In the genomic region with DNA sequence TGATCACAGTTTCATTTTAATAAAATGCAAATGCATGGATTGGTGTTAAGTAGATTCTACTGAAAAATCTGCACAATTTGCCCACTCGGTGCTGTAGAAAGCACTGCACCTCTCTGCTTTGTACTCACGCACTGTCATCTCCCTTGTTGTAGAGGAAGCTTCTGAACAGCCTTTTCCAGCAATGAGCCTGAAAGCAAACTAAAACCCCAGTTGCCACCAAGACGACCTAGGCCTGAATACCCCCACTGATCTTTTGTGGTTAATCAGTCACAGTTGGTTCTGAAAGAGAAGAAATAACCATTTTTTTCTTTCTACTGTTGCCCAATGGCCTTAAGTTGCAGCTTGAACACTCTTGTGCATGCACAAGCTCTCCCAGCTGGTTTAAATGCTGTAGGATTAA, we compare ENCODE assay signal across 22 cellular contexts.
"Had no signal": no experiment of that assay in that cellular context is flagged by ENCODE, and none has a peak within 500 bp of the region (broad histone marks: within the 10 kb centered on the region; RNA-seq: fewer than 3 reads in every experiment).

No MANE protein-coding gene starts in this region.

- ATAC-seq: K562, Panc1, PC-3 had no signal

- H3K9me3 Mint-ChIP-seq: IgD-negative memory B cell had no signal

- H3K4me3 Mint-ChIP-seq: IgD-negative memory B cell had no signal

- FAIRE-seq: HTR-8/SVneo, K562 had no signal

- H3K27ac ChIP-seq: HL-60, RWPE1 had no signal

- H3K4me1 Mint-ChIP-seq: IgD-negative memory B cell had no signal

- H3K27ac Mint-ChIP-seq: IgD-negative memory B cell had no signal

- H3K4me3 ChIP-seq: K562, MG63 had no signal

- H3K27me3 Mint-ChIP-seq: IgD-negative memory B cell had no signal

- H3K36me3 Mint-ChIP-seq: IgD-negative memory B cell had no signal

- H3K36me3 ChIP-seq: MG63 had no signal

- H3K27me3 ChIP-seq: MG63 had no signal

- DNase-seq: MG63; NCI-H1092 treated with DMSO at 0.1 percent for 48 hours; NCI-H1436; NCI-H187; NCI-H2029; NCI-H2081 treated with DMSO at 0.1 percent for 48 hours; NCI-H2171; NCI-H226; NCI-H446; NCI-H510A; NCI-H524 treated with DMSO at 0.1 percent for 48 hours; NCI-H69; NCI-H774; NK-92 treated with Interleukin-12 subunit alpha and Interleukin-12 subunit beta, amount 100 ng/mL, for 24 hours; PC-3; SHP77 had no signal

- H3K9me3 ChIP-seq: MG63 had no signal
